Comparison of ENCODE assay signal across 12 cellular contexts in the genomic region with DNA sequence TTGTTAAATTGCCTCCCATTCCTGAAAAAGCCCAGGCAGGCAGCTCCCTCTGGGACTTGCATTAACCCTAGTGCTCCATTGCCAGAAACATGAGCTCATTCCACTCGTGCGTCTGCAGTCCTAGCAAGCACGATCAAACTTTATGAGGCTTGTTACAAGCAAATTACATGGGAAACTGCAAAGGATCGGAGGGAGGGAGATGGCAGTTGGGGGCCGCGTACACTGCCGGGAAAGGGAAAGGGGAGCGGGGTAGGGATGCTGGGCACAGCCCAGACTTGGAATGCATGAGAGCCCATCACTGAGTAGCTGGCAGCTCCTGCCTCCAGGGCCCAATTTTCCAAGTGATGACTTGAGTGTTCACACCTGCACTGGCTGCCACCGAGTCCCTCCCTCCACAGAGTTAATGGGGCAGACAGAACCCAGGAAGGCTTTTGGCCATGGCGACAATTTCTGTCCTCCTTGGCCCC.
"Had no signal": no experiment of that assay in that cellular context is flagged by ENCODE, and none has a peak within 500 bp of the region (broad histone marks: within the 10 kb centered on the region; RNA-seq: fewer than 3 reads in every experiment).

No MANE protein-coding gene starts in this region.

- H3K9me3 ChIP-seq: ovary, suprapubic skin, upper lobe of left lung had no signal

- H3K27ac ChIP-seq: neural progenitor cell, ovary, suprapubic skin, upper lobe of left lung had no signal

- H3K9me3 Mint-ChIP-seq: activated naive CD4-positive, alpha-beta T cell treated with anti-CD3 and anti-CD28 coated beads, Interleukin-2, amount 10 ng/mL, durations not matched to agents 7 days and 5 days; activated T-helper 2 cell treated with anti-CD3 and anti-CD28 coated beads, Interferon-gamma antibody, Interleukin-2, Interleukin-4, amounts not matched to agents 10 μg/mL and 5 μg/mL and 100 μg/mL, durations not matched to agents 14 hours and 24 hours and 36 hours; endodermal cell; neural progenitor cell had no signal

- DNase-seq: activated CD4-positive, alpha-beta T cell treated with anti-CD3 and anti-CD28 coated beads, Interleukin-2, amount 50 U/mL, for 48 hours; activated naive CD4-positive, alpha-beta T cell treated with anti-CD3 and anti-CD28 coated beads, Interleukin-2, amount 10 ng/mL, durations not matched to agents 7 days and 5 days; activated T-cell treated with anti-CD3 and anti-CD28 coated beads, Interleukin-2, amount 50 U/mL, for 1 hour; endodermal cell; midbrain; ovary; stimulated activated naive CD8-positive, alpha-beta T cell treated with anti-CD3 and anti-CD28 coated beads, Interleukin-15, Interleukin-2, amounts not matched to agents 100 U/mL and 50 U/mL, for 24 hours; upper lobe of left lung had no signal

- H3K27me3 ChIP-seq: neural progenitor cell, ovary, upper lobe of left lung had no signal

- H3K9ac ChIP-seq: neural progenitor cell had no signal

- H3K4me1 ChIP-seq: neural progenitor cell, suprapubic skin, upper lobe of left lung had no signal

- H3K4me3 ChIP-seq: lung, neural progenitor cell, ovary, suprapubic skin, upper lobe of left lung had no signal

- H3K4me3 Mint-ChIP-seq: activated naive CD4-positive, alpha-beta T cell treated with anti-CD3 and anti-CD28 coated beads, Interleukin-2, amount 10 ng/mL, durations not matched to agents 7 days and 5 days; endodermal cell; neural progenitor cell had no signal

- H3K36me3 Mint-ChIP-seq: activated naive CD4-positive, alpha-beta T cell treated with anti-CD3 and anti-CD28 coated beads, Interleukin-2, amount 10 ng/mL, durations not matched to agents 7 days and 5 days; neural progenitor cell had no signal

- H3K4me1 Mint-ChIP-seq: activated naive CD4-positive, alpha-beta T cell treated with anti-CD3 and anti-CD28 coated beads, Interleukin-2, amount 10 ng/mL, durations not matched to agents 7 days and 5 days; endodermal cell; neural progenitor cell had no signal

- H3K27ac Mint-ChIP-seq: activated T-helper 2 cell treated with anti-CD3 and anti-CD28 coated beads, Interferon-gamma antibody, Interleukin-2, Interleukin-4, amounts not matched to agents 10 μg/mL and 5 μg/mL and 100 μg/mL, durations not matched to agents 14 hours and 24 hours and 36 hours; endodermal cell; neural progenitor cell had no signal

- H3K27me3 Mint-ChIP-seq: activated naive CD4-positive, alpha-beta T cell treated with anti-CD3 and anti-CD28 coated beads, Interleukin-2, amount 10 ng/mL, durations not matched to agents 7 days and 5 days had no signal

- H3K36me3 ChIP-seq: neural progenitor cell, ovary, suprapubic skin, upper lobe of left lung had no signal
